9 cellular contexts compared by ENCODE assay signal in genomic region chr13:44919103-44919804, GRCh38.
DNase-seq lines count a peak whose midpoint lies in the region; ATAC-seq and TF ChIP-seq lines count a peak whose summit lies in the region.
"Had no signal": no experiment of that assay in that cellular context is flagged by ENCODE, and none has a peak within 500 bp of the region (broad histone marks: within the 10 kb centered on the region; RNA-seq: fewer than 3 reads in every experiment).

No MANE protein-coding gene starts in this region.

- peak overlapping the region in 2 of 8 donors; percentile 10 to 25 for H3K4me3 Mint-ChIP-seq in CD4-positive, alpha-beta memory T cell

- no peaks in the 10 kb centered on the region for H3K79me2 ChIP-seq in PC-9 (ENCODE audit: low read depth)
- no peaks in the 10 kb centered on the region for H3K79me2 ChIP-seq in fibroblast of lung (ENCODE audit: control insufficient read depth, insufficient read depth, low read length)

- no peaks in the 10 kb centered on the region for H3K27me3 Mint-ChIP-seq in CD4-positive, alpha-beta memory T cell

- TF ChIP-seq CTCF in PC-9 (conservative IDR thresholded peaks at IDR 0.05) (no peak), fibroblast of lung (conservative IDR thresholded peaks at IDR 0.05 in 1 of 2, IDR thresholded peaks at IDR 0.05 in 1 of 2; ENCODE audit: low read depth in 1 of 2, low read length in 2 of 2) (no peak), psoas muscle (IDR thresholded peaks at IDR 0.05) (no peak)

- no peaks in the 10 kb centered on the region for H3K36me3 ChIP-seq in CD4-positive, alpha-beta memory T cell (ENCODE audit: insufficient read depth, low read length)
- no peaks in the 10 kb centered on the region for H3K36me3 ChIP-seq in PC-9 (ENCODE audit: low read depth)
- H3K36me3 ChIP-seq in fibroblast of lung (ENCODE audit: control insufficient read depth, insufficient read depth, low read length) = no peaks in the 10 kb centered on the region
- no peaks in the 10 kb centered on the region for H3K36me3 ChIP-seq in psoas muscle (ENCODE audit: insufficient read depth in 1 of 2, low read depth in 1 of 2)

- peaks cover 0 to 5% (median 3%) of the 10 kb centered on the region in 4 donors for H3K4me1 Mint-ChIP-seq in CD4-positive, alpha-beta memory T cell

- H3K9ac ChIP-seq in fibroblast of lung (ENCODE audit: insufficient read depth, low read length) = peak overlapping the region; percentile 72

- H3K4me3 ChIP-seq in CD4-positive, alpha-beta memory T cell (ENCODE audit: low read length in 2 of 2) = peak overlapping the region; percentile 76 to 85
- H3K4me3 ChIP-seq in PC-9 (peak overlapping the region; percentile 63; the same call in 1 of the 2 replicates), fibroblast of lung (replicated peaks in 1 of 4; ENCODE audit: control extremely low read depth in 1 of 4, insufficient read depth in 1 of 4, low read depth in 3 of 4, low read length in 4 of 4) (peak overlapping the region; percentile 21 to 82 (median 48)), psoas muscle (peak overlapping the region; percentile 70)

- intact Hi-C loops in CD4-positive, alpha-beta memory T cell (cut with micrococcal nuclease) = loop anchor here (2.0 to 10.0 kb wide), 5 partner anchors 484 to 1876 kb away; partner anchors contain the start of genes CCDC122, ESD and LACC1
- intact Hi-C loops in PC-9 (cut with micrococcal nuclease; ENCODE audit: unreplicated experiment) (loop anchor here (5.0 kb wide), 2 partner anchors 48 to 162 kb away; no protein-coding TSS in a partner anchor), psoas muscle (cut with DNase I) (loop anchor here in 1 of 2 donors (5.0 kb wide), 1 partner anchor 47 kb away; no protein-coding TSS in a partner anchor)

- H3F3A ChIP-seq in PC-9 (ENCODE audit: insufficient read depth, low read depth) = peaks cover 53% of the 10 kb centered on the region

- peaks cover 10% of the 10 kb centered on the region for H3K4me1 ChIP-seq in CD4-positive, alpha-beta memory T cell (ENCODE audit: insufficient read depth, low read length)
- H3K4me1 ChIP-seq in PC-9 (replicated peaks; ENCODE audit: insufficient read depth) = peaks cover 37% of the 10 kb centered on the region
- peaks cover 14% of the 10 kb centered on the region for H3K4me1 ChIP-seq in fibroblast of lung (ENCODE audit: control insufficient read depth, extremely low read depth, insufficient read depth, low read length)
- peaks cover 30% of the 10 kb centered on the region for H3K4me1 ChIP-seq in psoas muscle

- peak overlapping the region in 3 of 7 donors; percentile 35 to 62 (median 37) for H3K27ac Mint-ChIP-seq in CD4-positive, alpha-beta memory T cell

- H3K9me3 ChIP-seq in CD4-positive, alpha-beta memory T cell (ENCODE audit: control insufficient read depth in 1 of 2, low read length in 2 of 2) = no peaks in the 10 kb centered on the region
- no peaks in the 10 kb centered on the region; the same call in 1 of the 2 replicates for H3K9me3 ChIP-seq in PC-9 (ENCODE audit: insufficient read depth, low read depth)
- H3K9me3 ChIP-seq in fibroblast of lung (ENCODE audit: control insufficient read depth, insufficient read depth, low read depth, low read length) = no peaks in the 10 kb centered on the region
- H3K9me3 ChIP-seq in psoas muscle = no peaks in the 10 kb centered on the region

- DNase-seq in CD4-positive, alpha-beta memory T cell = no peak
- DNase-seq in PC-9 = no peak
- no peak for DNase-seq in fibroblast of lung (ENCODE audit: low read depth in 2 of 2)
- DNase-seq in psoas muscle = no peak
- DNase-seq in DMS153 (lab: John Stamatoyannopoulos, UW) = no peak
- no peak for DNase-seq in NCI-H345 (lab: John Stamatoyannopoulos, UW)
- no peak for DNase-seq in NCI-H1694 treated with DMSO at 0.1 percent for 48 hours (lab: John Stamatoyannopoulos, UW)
- DNase-seq: NCI-H1092 treated with DMSO at 0.1 percent for 48 hours had no signal

- no peaks in the 10 kb centered on the region for H3K9me2 ChIP-seq in PC-9 (ENCODE audit: insufficient read depth)

- peak overlapping the region; percentile 79 for H3K4me2 ChIP-seq in PC-9
- peak overlapping the region; percentile 89 for H3K4me2 ChIP-seq in fibroblast of lung (ENCODE audit: extremely low read depth, insufficient read depth, low read length)

- H4K20me1 ChIP-seq in PC-9 (ENCODE audit: insufficient read depth) = no peaks in the 10 kb centered on the region
- H4K20me1 ChIP-seq in fibroblast of lung (ENCODE audit: control insufficient read depth, extremely low read depth, insufficient read depth, low read length) = no peaks in the 10 kb centered on the region

- no TSS peak for BruUV-seq in PC-9 (replicated peaks; lab: Mats Ljungman, UMichigan)

- peak overlapping the region; percentile 72 for H3K27ac ChIP-seq in CD4-positive, alpha-beta memory T cell (ENCODE audit: low read depth, low read length)
- H3K27ac ChIP-seq in PC-9 (peak overlapping the region; percentile 86), fibroblast of lung (ENCODE audit: insufficient read depth, low read length) (peak overlapping the region; percentile 96), psoas muscle (peak overlapping the region; percentile 93)

- POLR2A ChIA-PET in CD4-positive, alpha-beta memory T cell (lab: Charles Lee; ENCODE audit: partially characterized antibody) = interaction anchor here (0.8 to 2.8 kb wide), 8 partner anchors 14 to 1927 kb away, joined by 3 to 12 read pairs (median 4); partner anchors contain the start of genes EPSTI1, GPALPP1, NUFIP1 and TPT1
- POLR2A ChIA-PET in PC-9 (lab: Charles Lee; ENCODE audit: unreplicated experiment) = no interaction called here

- no peaks in the 10 kb centered on the region for H3K36me3 Mint-ChIP-seq in CD4-positive, alpha-beta memory T cell

- H2AFZ ChIP-seq in PC-9 (peak overlapping the region; percentile 85), fibroblast of lung (ENCODE audit: low read length) (peak overlapping the region; percentile 50)

- H3K9me3 Mint-ChIP-seq in CD4-positive, alpha-beta memory T cell = no peaks in the 10 kb centered on the region

- CTCF ChIA-PET in CD4-positive, alpha-beta memory T cell (lab: Charles Lee; ENCODE audit: partially characterized antibody) = interaction anchor here (0.8 to 2.8 kb wide), 14 partner anchors 9 to 491 kb away, joined by 3 to 10 read pairs (median 4); partner anchors contain the start of gene TSC22D1
- CTCF ChIA-PET in PC-9 (lab: Charles Lee) = interaction anchor here (0.5 to 0.9 kb wide), 3 partner anchors 12 to 369 kb away, joined by 4 read pairs; no protein-coding TSS in a partner anchor

- H3K27me3 ChIP-seq in CD4-positive, alpha-beta memory T cell (ENCODE audit: insufficient read depth, low read length) = no peaks in the 10 kb centered on the region
- H3K27me3 ChIP-seq in PC-9 (ENCODE audit: insufficient read depth, low read depth) = no peaks in the 10 kb centered on the region
- no peaks in the 10 kb centered on the region for H3K27me3 ChIP-seq in fibroblast of lung (ENCODE audit: control insufficient read depth, insufficient read depth, low read length)
- H3K27me3 ChIP-seq in psoas muscle (ENCODE audit: insufficient read depth in 3 of 3, low read length in 2 of 3) = no peaks in the 10 kb centered on the region

- 91 to 95% (median 94%) methylated on average over 18 of the region's 18 CpGs for WGBS in psoas muscle, 3 donors

- ATAC-seq in psoas muscle (no peak), GM21619 (IDR thresholded peaks at IDR 0.05; ENCODE audit: unreplicated experiment) (no peak)
